17 cellular contexts compared by ENCODE assay signal in genomic region chr10:128908109-128908898, GRCh38.
DNase-seq lines count a peak whose midpoint lies in the region; ATAC-seq and TF ChIP-seq lines count a peak whose summit lies in the region.
"Had no signal": no experiment of that assay in that cellular context is flagged by ENCODE, and none has a peak within 500 bp of the region (broad histone marks: within the 10 kb centered on the region; RNA-seq: fewer than 3 reads in every experiment).

No MANE protein-coding gene starts in this region.

- no peak for ATAC-seq in activated naive CD8-positive, alpha-beta T cell treated with anti-CD3 and anti-CD28 coated beads, Interleukin-2, amount 50 U/mL, for 24 hours
- ATAC-seq: effector memory CD8-positive, alpha-beta T cell; left colon; natural killer cell; stimulated activated naive CD8-positive, alpha-beta T cell treated with anti-CD3 and anti-CD28 coated beads, Interleukin-15, amount 100 ng/mL, for 72 hours had no signal

- H3K36me3 Mint-ChIP-seq in activated naive CD8-positive, alpha-beta T cell treated with anti-CD3 and anti-CD28 coated beads for 36 hours: no peaks in the 10 kb centered on the region
- no peaks in the 10 kb centered on the region for H3K36me3 Mint-ChIP-seq in activated naive CD8-positive, alpha-beta T cell treated with anti-CD3 and anti-CD28 coated beads, Interleukin-2, amount 50 U/mL, for 24 hours (ENCODE audit: low read depth)
- H3K36me3 Mint-ChIP-seq in H9 (ENCODE audit: insufficient read depth in 1 of 3, low read depth in 3 of 3): no peaks in the 10 kb centered on the region
- H3K36me3 Mint-ChIP-seq in activated CD4-positive, alpha-beta memory T cell treated with anti-CD3 and anti-CD28 coated beads for 36 hours: no peaks in the 10 kb centered on the region
- H3K36me3 Mint-ChIP-seq: natural killer cell had no signal

- TF ChIP-seq CTCF in H9 (conservative IDR thresholded peaks at IDR 0.05) (peak; percentile 47; the same call in 2 of the 3 replicates), neutrophil (IDR thresholded peaks at IDR 0.05) (no peak), ovary (IDR thresholded peaks at IDR 0.05) (no peak)

- H4K5ac ChIP-seq in H9 (ENCODE audit: insufficient read length, low read depth, low read length): no peak overlapping the region

- H3K23me2 ChIP-seq in H9 (ENCODE audit: insufficient read length, low read depth, low read length, poor library complexity, severe bottlenecking): no peaks in the 10 kb centered on the region

- H3K56ac ChIP-seq in H9 (ENCODE audit: insufficient read length, low read depth, low read length): no peak overlapping the region

- no peak overlapping the region for H2BK120ac ChIP-seq in H9 (ENCODE audit: low read depth, low read length, poor library complexity, severe bottlenecking)

- no peak overlapping the region for H4K8ac ChIP-seq in H9 (replicated peaks; ENCODE audit: insufficient read length, low read depth, low read length)

- no peak overlapping the region for H2BK15ac ChIP-seq in H9 (ENCODE audit: low read depth, low read length)

- no peaks in the 10 kb centered on the region for H3K79me1 ChIP-seq in H9 (ENCODE audit: insufficient read depth, low read depth, low read length, poor library complexity, severe bottlenecking)

- H3K79me2 ChIP-seq in H9 (ENCODE audit: insufficient read depth, low read length): no peaks in the 10 kb centered on the region

- H3K9me3 ChIP-seq in H9 (ENCODE audit: control insufficient read depth, low read depth, low read length) (no peaks in the 10 kb centered on the region), neutrophil (no peaks in the 10 kb centered on the region), ovary (no peaks in the 10 kb centered on the region)
- H3K9me3 ChIP-seq: sigmoid colon had no signal

- H3K18ac ChIP-seq in H9 (ENCODE audit: insufficient read length, low read depth, low read length): no peak overlapping the region

- no peak overlapping the region for H3K4me2 ChIP-seq in H9 (ENCODE audit: insufficient read depth, insufficient read length, low read length)

- POLR2A ChIA-PET in HEK293T (lab: Yijun Ruan, JAX): no interaction called here
- POLR2A ChIA-PET in activated CD4-positive, alpha-beta memory T cell treated with anti-CD3 and anti-CD28 coated beads for 36 hours (lab: Charles Lee): no interaction called here

- no peaks in the 10 kb centered on the region for H3K27me3 Mint-ChIP-seq in activated naive CD8-positive, alpha-beta T cell treated with anti-CD3 and anti-CD28 coated beads for 36 hours
- H3K27me3 Mint-ChIP-seq in activated naive CD8-positive, alpha-beta T cell treated with anti-CD3 and anti-CD28 coated beads, Interleukin-2, amount 50 U/mL, for 24 hours: no peaks in the 10 kb centered on the region
- H3K27me3 Mint-ChIP-seq in H9 (ENCODE audit: low read depth): peaks cover 3% of the 10 kb centered on the region; the same call in 1 of the 2 replicates
- no peaks in the 10 kb centered on the region for H3K27me3 Mint-ChIP-seq in activated CD4-positive, alpha-beta memory T cell treated with anti-CD3 and anti-CD28 coated beads for 36 hours
- H3K27me3 Mint-ChIP-seq: effector memory CD8-positive, alpha-beta T cell; stimulated activated naive CD8-positive, alpha-beta T cell treated with anti-CD3 and anti-CD28 coated beads, Interleukin-15, amount 100 ng/mL, for 72 hours had no signal

- H3K9ac ChIP-seq in H9 (ENCODE audit: extremely low read depth, insufficient read length, low read length): no peak overlapping the region

- no peak overlapping the region for H3K14ac ChIP-seq in H9 (ENCODE audit: insufficient read depth, low read length)

- H3K27ac Mint-ChIP-seq in activated naive CD8-positive, alpha-beta T cell treated with anti-CD3 and anti-CD28 coated beads for 36 hours: peak overlapping the region; percentile 6
- no peak overlapping the region for H3K27ac Mint-ChIP-seq in activated naive CD8-positive, alpha-beta T cell treated with anti-CD3 and anti-CD28 coated beads, Interleukin-2, amount 50 U/mL, for 24 hours
- no peak overlapping the region for H3K27ac Mint-ChIP-seq in H9
- no peak overlapping the region for H3K27ac Mint-ChIP-seq in activated CD4-positive, alpha-beta memory T cell treated with anti-CD3 and anti-CD28 coated beads for 36 hours
- H3K27ac Mint-ChIP-seq: effector memory CD8-positive, alpha-beta T cell; natural killer cell; stimulated activated naive CD8-positive, alpha-beta T cell treated with anti-CD3 and anti-CD28 coated beads, Interleukin-15, amount 100 ng/mL, for 72 hours had no signal

- H3K36me3 ChIP-seq in neutrophil: no peaks in the 10 kb centered on the region
- H3K36me3 ChIP-seq in ovary: no peaks in the 10 kb centered on the region
- H3K36me3 ChIP-seq: sigmoid colon, SJSA1 had no signal

- no peak overlapping the region for H3K4ac ChIP-seq in H9 (ENCODE audit: low read depth, low read length)

- DNase-seq in activated naive CD8-positive, alpha-beta T cell treated with anti-CD3 and anti-CD28 coated beads for 36 hours: no peak
- DNase-seq in activated naive CD8-positive, alpha-beta T cell treated with anti-CD3 and anti-CD28 coated beads, Interleukin-2, amount 50 U/mL, for 24 hours: no peak
- DNase-seq in H9 (peak; percentile 38), SKM-1 (lab: John Stamatoyannopoulos, UW; ENCODE audit: unreplicated experiment) (peak; percentile 4), HEK293T (ENCODE audit: extremely low spot score) (no peak), ovary (no peak)
- no peak for DNase-seq in activated CD4-positive, alpha-beta memory T cell treated with anti-CD3 and anti-CD28 coated beads for 36 hours
- DNase-seq: effector memory CD8-positive, alpha-beta T cell; left colon; natural killer cell; NCI-H1930; NCI-H82; sigmoid colon; stimulated activated naive CD8-positive, alpha-beta T cell treated with anti-CD3 and anti-CD28 coated beads, Interleukin-15, amount 100 ng/mL, for 72 hours had no signal

- CTCF ChIA-PET in HEK293T (lab: Yijun Ruan, JAX): no interaction called here
- CTCF ChIA-PET in activated CD4-positive, alpha-beta memory T cell treated with anti-CD3 and anti-CD28 coated beads for 36 hours (lab: Charles Lee): no interaction called here

- no peak for TF ChIP-seq POLR2A in ovary (IDR thresholded peaks at IDR 0.05)

- no peak overlapping the region for H3K23ac ChIP-seq in H9 (ENCODE audit: insufficient read length, low read depth, low read length)

- peaks cover 2% of the 10 kb centered on the region for H3K4me1 Mint-ChIP-seq in activated naive CD8-positive, alpha-beta T cell treated with anti-CD3 and anti-CD28 coated beads for 36 hours
- H3K4me1 Mint-ChIP-seq in activated naive CD8-positive, alpha-beta T cell treated with anti-CD3 and anti-CD28 coated beads, Interleukin-2, amount 50 U/mL, for 24 hours: no peaks in the 10 kb centered on the region
- peaks cover 4 to 14% of the 10 kb centered on the region in 2 experiments; a peak in 2 of 4 replicates for H3K4me1 Mint-ChIP-seq in H9
- H3K4me1 Mint-ChIP-seq in activated CD4-positive, alpha-beta memory T cell treated with anti-CD3 and anti-CD28 coated beads for 36 hours (ENCODE audit: low read depth): peaks cover 8% of the 10 kb centered on the region
- H3K4me1 Mint-ChIP-seq: natural killer cell; stimulated activated naive CD8-positive, alpha-beta T cell treated with anti-CD3 and anti-CD28 coated beads, Interleukin-15, amount 100 ng/mL, for 72 hours had no signal

- no peak overlapping the region for H2AFZ ChIP-seq in H9 (ENCODE audit: low read length)

- H3K4me3 ChIP-seq in neutrophil (ENCODE audit: low read depth in 1 of 2, low read length in 1 of 2) (peak overlapping the region in 1 of 2 experiments; percentile 30), ovary (no peak overlapping the region)
- H3K4me3 ChIP-seq: sigmoid colon, SJSA1 had no signal

- no peak overlapping the region for H2BK5ac ChIP-seq in H9 (ENCODE audit: insufficient read length, low read length)

- H3K27me3 ChIP-seq in H9 (ENCODE audit: insufficient read depth, low read length) (no peaks in the 10 kb centered on the region), neutrophil (no peaks in the 10 kb centered on the region), ovary (no peaks in the 10 kb centered on the region)
- H3K27me3 ChIP-seq: sigmoid colon, SJSA1 had no signal

- H3K4me1 ChIP-seq in H9 (ENCODE audit: insufficient read depth, low read length): 0 out of 2 replicates have a peak, but pooled peaks cover 2% of the 10 kb centered on the region
- peaks cover 25 to 27% of the 10 kb centered on the region in 2 experiments for H3K4me1 ChIP-seq in neutrophil (ENCODE audit: control insufficient read depth in 1 of 2, insufficient read depth in 1 of 2, low read depth in 1 of 2, low read length in 1 of 2)
- no peaks in the 10 kb centered on the region for H3K4me1 ChIP-seq in ovary (ENCODE audit: insufficient read depth)
- H3K4me1 ChIP-seq: sigmoid colon, SJSA1 had no signal

- TF ChIP-seq EP300 in ovary (IDR thresholded peaks at IDR 0.05): no peak

- no peak overlapping the region for H2AK5ac ChIP-seq in H9 (ENCODE audit: insufficient read length, low read length)

- no peaks in the 10 kb centered on the region for H4K20me1 ChIP-seq in H9 (ENCODE audit: control insufficient read depth, insufficient read depth, insufficient read length)

- no peak overlapping the region for H4K91ac ChIP-seq in H9 (ENCODE audit: insufficient read length, low read depth, low read length)

- H3K4me3 Mint-ChIP-seq in activated naive CD8-positive, alpha-beta T cell treated with anti-CD3 and anti-CD28 coated beads for 36 hours: no peak overlapping the region
- H3K4me3 Mint-ChIP-seq in activated naive CD8-positive, alpha-beta T cell treated with anti-CD3 and anti-CD28 coated beads, Interleukin-2, amount 50 U/mL, for 24 hours: no peak overlapping the region
- H3K4me3 Mint-ChIP-seq in H9: no peak overlapping the region
- no peak overlapping the region for H3K4me3 Mint-ChIP-seq in activated CD4-positive, alpha-beta memory T cell treated with anti-CD3 and anti-CD28 coated beads for 36 hours
- H3K4me3 Mint-ChIP-seq: effector memory CD8-positive, alpha-beta T cell; natural killer cell; stimulated activated naive CD8-positive, alpha-beta T cell treated with anti-CD3 and anti-CD28 coated beads, Interleukin-15, amount 100 ng/mL, for 72 hours had no signal

- no CpG with 5 or more reads among the region's 10 CpGs for WGBS in H9 (ENCODE audit: extremely low coverage, insufficient read length, low lambda C conversion rate)
- 65 to 73% (median 66%) methylated on average over 10 of the region's 10 CpGs for WGBS in ovary, 3 donors

- no peak overlapping the region for H2BK12ac ChIP-seq in H9 (ENCODE audit: insufficient read length, low read depth, low read length)

- intact Hi-C loops in activated CD4-positive, alpha-beta memory T cell treated with anti-CD3 and anti-CD28 coated beads for 36 hours (cut with micrococcal nuclease): no loop called here
- intact Hi-C loops in ovary (cut with DNase I): no loop called here

- no peak overlapping the region for H2BK20ac ChIP-seq in H9 (ENCODE audit: low read depth, low read length, poor library complexity, severe bottlenecking)

- H3K27ac ChIP-seq in H9 (ENCODE audit: insufficient read length, low read depth, low read length) (no peak overlapping the region), neutrophil (peak overlapping the region; percentile 49), ovary (no peak overlapping the region)
- H3K27ac ChIP-seq: sigmoid colon, SJSA1, VCaP had no signal

- no peaks in the 10 kb centered on the region for H3K9me3 Mint-ChIP-seq in activated naive CD8-positive, alpha-beta T cell treated with anti-CD3 and anti-CD28 coated beads for 36 hours
- no peaks in the 10 kb centered on the region for H3K9me3 Mint-ChIP-seq in activated naive CD8-positive, alpha-beta T cell treated with anti-CD3 and anti-CD28 coated beads, Interleukin-2, amount 50 U/mL, for 24 hours
- no peaks in the 10 kb centered on the region for H3K9me3 Mint-ChIP-seq in H9
- no peaks in the 10 kb centered on the region for H3K9me3 Mint-ChIP-seq in activated CD4-positive, alpha-beta memory T cell treated with anti-CD3 and anti-CD28 coated beads for 36 hours
- H3K9me3 Mint-ChIP-seq: natural killer cell; stimulated activated naive CD8-positive, alpha-beta T cell treated with anti-CD3 and anti-CD28 coated beads, Interleukin-15, amount 100 ng/mL, for 72 hours had no signal

- H3T11ph ChIP-seq in H9 (ENCODE audit: low read length): no peak overlapping the region

Comparison
In these comparisons a context has a peak if more than half of its experiments do, and no peak if none do; other contexts are left out.
1. DNase-seq: peak in H9 (single experiment) and SKM-1 (single experiment); none in activated naive CD8-positive, alpha-beta T cell treated with anti-CD3 and anti-CD28 coated beads for 36 hours (single experiment), activated naive CD8-positive, alpha-beta T cell treated with anti-CD3 and anti-CD28 coated beads, Interleukin-2, amount 50 U/mL, for 24 hours (single experiment), HEK293T (single experiment), activated CD4-positive, alpha-beta memory T cell treated with anti-CD3 and anti-CD28 coated beads for 36 hours (single experiment) and ovary (0 of 5).